ENCODE assay signal across 8 cellular contexts in genomic region chr2:196718796-196719564, GRCh38.
DNase-seq lines count a peak whose midpoint lies in the region; ATAC-seq and TF ChIP-seq lines count a peak whose summit lies in the region.

No MANE protein-coding gene starts in this region.

- H4K20me1 ChIP-seq in H9 (ENCODE audit: control insufficient read depth, insufficient read depth, insufficient read length), result no peaks in the 10 kb centered on the region

- TF ChIP-seq CTCF in AG09309 (IDR thresholded peaks at IDR 0.05; ENCODE audit: control insufficient read depth, insufficient read depth, low read depth, low read length, missing control alignments) (peak; percentile 40), H9 (conservative IDR thresholded peaks at IDR 0.05) (peak; percentile 48), lower leg skin (IDR thresholded peaks at IDR 0.05) (no peak)

- no peak overlapping the region for H2BK120ac ChIP-seq in H9 (ENCODE audit: low read depth, low read length, poor library complexity, severe bottlenecking)

- H3K18ac ChIP-seq in H9 (ENCODE audit: insufficient read length, low read depth, low read length), result no peak overlapping the region

- H3K27ac ChIP-seq in H9 (ENCODE audit: insufficient read length, low read depth, low read length), result no peak overlapping the region
- peak overlapping the region; percentile 40; the same call in 1 of the 2 replicates for H3K27ac ChIP-seq in SJSA1

- no peak overlapping the region for H2AK5ac ChIP-seq in H9 (ENCODE audit: insufficient read length, low read length)

- H2AFZ ChIP-seq in H9 (ENCODE audit: low read length), result no peak overlapping the region

- no peaks in the 10 kb centered on the region for H3K27me3 ChIP-seq in H9 (ENCODE audit: insufficient read depth, low read length)
- no peaks in the 10 kb centered on the region for H3K27me3 ChIP-seq in SJSA1 (replicated peaks)

- H3K4me3 ChIP-seq in AG09309 (ENCODE audit: control insufficient read depth, low read depth, low read length) (no peak overlapping the region), SJSA1 (no peak overlapping the region), lower leg skin (ENCODE audit: low read depth, poor library complexity, severe bottlenecking) (no peak overlapping the region)

- TF ChIP-seq POLR2A in lower leg skin (IDR thresholded peaks at IDR 0.05), result no peak
- TF ChIP-seq POLR2A in GM18505 (IDR thresholded peaks at IDR 0.05; ENCODE audit: borderline replicate concordance, extremely low read depth, insufficient read depth, insufficient read length), result no peak

- no peaks in the 10 kb centered on the region for H3K79me1 ChIP-seq in H9 (ENCODE audit: insufficient read depth, low read depth, low read length, poor library complexity, severe bottlenecking)

- no peak overlapping the region for H4K8ac ChIP-seq in H9 (replicated peaks; ENCODE audit: insufficient read length, low read depth, low read length)

- no peak overlapping the region for H3K4me3 Mint-ChIP-seq in H9

- peak overlapping the region; percentile 45 to 83 (median 76); a peak in 4 of 7 replicates for H3K27ac Mint-ChIP-seq in H9

- H3K79me2 ChIP-seq in H9 (ENCODE audit: insufficient read depth, low read length), result no peaks in the 10 kb centered on the region

- H3K23ac ChIP-seq in H9 (ENCODE audit: insufficient read length, low read depth, low read length), result no peak overlapping the region

- H4K5ac ChIP-seq in H9 (ENCODE audit: insufficient read length, low read depth, low read length), result no peak overlapping the region

- peaks cover 15 to 33% (median 31%) of the 10 kb centered on the region in 3 experiments for H3K36me3 Mint-ChIP-seq in H9 (ENCODE audit: insufficient read depth in 1 of 3, low read depth in 3 of 3)

- H2BK15ac ChIP-seq in H9 (ENCODE audit: low read depth, low read length), result no peak overlapping the region

- H3K4me1 Mint-ChIP-seq in H9, result peaks cover 3 to 7% of the 10 kb centered on the region in 2 experiments; a peak in 3 of 4 replicates

- H3K4me2 ChIP-seq in H9 (ENCODE audit: insufficient read depth, insufficient read length, low read length), result no peak overlapping the region

- no peak overlapping the region for H3K9ac ChIP-seq in H9 (ENCODE audit: extremely low read depth, insufficient read length, low read length)

- H2BK12ac ChIP-seq in H9 (ENCODE audit: insufficient read length, low read depth, low read length), result no peak overlapping the region

- no peaks in the 10 kb centered on the region for H3K9me3 Mint-ChIP-seq in H9

- intact Hi-C loops in lower leg skin (cut with DNase I; ENCODE audit: low total_unique reads), result no loop called here

- H3K23me2 ChIP-seq in H9 (ENCODE audit: insufficient read length, low read depth, low read length, poor library complexity, severe bottlenecking), result no peaks in the 10 kb centered on the region

- no peak overlapping the region for H4K91ac ChIP-seq in H9 (ENCODE audit: insufficient read length, low read depth, low read length)

- no peaks in the 10 kb centered on the region for H3K27me3 Mint-ChIP-seq in H9 (ENCODE audit: low read depth)

- peak; percentile 66 for DNase-seq in AG09309 (ENCODE audit: low read depth)
- peak; percentile 53 for DNase-seq in H9
- DNase-seq in SJSA1 (ENCODE audit: low read depth in 1 of 2, low spot score in 2 of 2), result peak; percentile 49 to 50
- DNase-seq in iris pigment epithelial cell (ENCODE audit: low read depth), result peak; percentile 85
- no peak for DNase-seq in lower leg skin (ENCODE audit: low spot score in 2 of 2)
- no peak for DNase-seq in SW480 (ENCODE audit: low spot score)

- H3K4me1 ChIP-seq in H9 (ENCODE audit: insufficient read depth, low read length) (no peaks in the 10 kb centered on the region), SJSA1 (replicated peaks) (no peaks in the 10 kb centered on the region)

- H3K9me3 ChIP-seq in H9 (ENCODE audit: control insufficient read depth, low read depth, low read length), result no peaks in the 10 kb centered on the region
- no peaks in the 10 kb centered on the region for H3K9me3 ChIP-seq in SJSA1 (replicated peaks)

- WGBS in H9 (ENCODE audit: extremely low coverage, insufficient read length, low lambda C conversion rate), result no CpG with 5 or more reads among the region's 5 CpGs
- 51 to 59% methylated on average over 5 of the region's 5 CpGs for WGBS in lower leg skin, 2 donors

- H3K56ac ChIP-seq in H9 (ENCODE audit: insufficient read length, low read depth, low read length), result no peak overlapping the region

- no peak overlapping the region for H2BK20ac ChIP-seq in H9 (ENCODE audit: low read depth, low read length, poor library complexity, severe bottlenecking)

- ATAC-seq in HG03039 (IDR thresholded peaks at IDR 0.05; ENCODE audit: unreplicated experiment), result no peak
- ATAC-seq in GM18505 (IDR thresholded peaks at IDR 0.05; ENCODE audit: unreplicated experiment), result no peak

- H3K14ac ChIP-seq in H9 (ENCODE audit: insufficient read depth, low read length), result no peak overlapping the region

- H3K36me3 ChIP-seq in SJSA1, result peaks cover 2% of the 10 kb centered on the region

- H3K4ac ChIP-seq in H9 (ENCODE audit: low read depth, low read length), result no peak overlapping the region

- H3T11ph ChIP-seq in H9 (ENCODE audit: low read length), result no peak overlapping the region

- H2BK5ac ChIP-seq in H9 (ENCODE audit: insufficient read length, low read length), result no peak overlapping the region

Comparison
In these comparisons a context has a peak if more than half of its experiments do, and no peak if none do; other contexts are left out.
1. DNase-seq: peak in AG09309 (single experiment), H9 (single experiment), SJSA1 (2 of 2) and iris pigment epithelial cell (single experiment); none in lower leg skin (0 of 2) and SW480 (single experiment).
2. CTCF ChIP-seq: peak in AG09309 (single experiment) and H9 (single experiment); none in lower leg skin (0 of 3).